Comparison of ENCODE assay signal across 8 cellular contexts in the genomic region with DNA sequence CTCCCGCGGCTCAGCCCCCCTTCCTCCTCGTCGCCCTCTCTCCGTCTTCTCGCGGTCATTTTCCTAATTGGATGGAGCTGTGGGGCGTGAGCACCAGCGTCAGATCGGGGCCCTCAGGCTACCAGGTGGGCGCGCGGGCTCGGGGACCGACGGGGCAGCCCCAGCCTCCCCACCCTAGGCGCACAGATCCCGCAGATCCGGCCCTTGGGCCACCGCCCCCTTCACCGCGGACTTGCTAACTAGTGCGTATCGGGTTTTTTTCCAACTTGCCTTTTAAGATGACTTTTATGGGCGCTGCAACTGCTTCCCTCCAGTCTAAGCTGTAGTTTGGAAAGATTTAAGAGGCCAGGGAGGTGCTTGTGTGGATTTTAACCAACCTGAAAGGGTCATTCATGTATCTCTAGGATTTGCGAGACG. TPM values are rescaled to one million over a fixed set of nuclear protein-coding genes. Genes with fewer than 3 reads are reported as not detected.
DNase-seq lines count a peak whose midpoint lies in the region; ATAC-seq and TF ChIP-seq lines count a peak whose summit lies in the region.

No MANE protein-coding gene starts in this region.

- peaks cover 30% of the 10 kb centered on the region for H3K4me1 Mint-ChIP-seq in chondrocyte (ENCODE audit: low read depth)

- H2AFZ ChIP-seq in SU-DHL-6 (ENCODE audit: low read depth, low read length, severe bottlenecking), result no peak overlapping the region

- peak; percentile 32 for DNase-seq in NCI-H1436 (lab: John Stamatoyannopoulos, UW)
- no peak for DNase-seq in NCI-H1436 treated with DMSO at 0.1 percent for 48 hours (lab: John Stamatoyannopoulos, UW)
- DNase-seq in chondrocyte (ENCODE audit: low spot score), result no peak
- DNase-seq in left lung, result peak; percentile 58 to 88
- DNase-seq in stimulated activated naive CD4-positive, alpha-beta T cell treated with Interleukin-2 at 50 U/mL for 16 hours (lab: John Stamatoyannopoulos, UW), result peak; percentile 38

- H3K4me2 ChIP-seq in SU-DHL-6 (ENCODE audit: low read depth, low read length, poor library complexity, severe bottlenecking), result peak overlapping the region; percentile 43

- H3K4me3 ChIP-seq in SU-DHL-6 (ENCODE audit: insufficient read depth, low read length, poor library complexity, severe bottlenecking) (peak overlapping the region; percentile 38), left lung (peak overlapping the region; percentile 68 to 71)

- H3K36me3 Mint-ChIP-seq in chondrocyte (ENCODE audit: low read depth), result no peaks in the 10 kb centered on the region

- no peaks in the 10 kb centered on the region for H3K9me3 ChIP-seq in SU-DHL-6 (ENCODE audit: insufficient read depth, low read length)
- H3K9me3 ChIP-seq in left lung, result no peaks in the 10 kb centered on the region

- ATAC-seq in HG03045 (IDR thresholded peaks at IDR 0.05; ENCODE audit: unreplicated experiment) (peak; percentile 38), left lung (peak; percentile 9), HG02571 (IDR thresholded peaks at IDR 0.05; ENCODE audit: unreplicated experiment) (no peak)

- H3K9ac ChIP-seq in SU-DHL-6 (ENCODE audit: low read length), result peak overlapping the region; percentile 60

- H3K36me3 ChIP-seq in SU-DHL-6 (ENCODE audit: low read length), result no peaks in the 10 kb centered on the region
- peaks cover 0 to 8% of the 10 kb centered on the region in 2 donors for H3K36me3 ChIP-seq in left lung

- no peak for TF ChIP-seq CTCF in SU-DHL-6 (IDR thresholded peaks at IDR 0.05; ENCODE audit: insufficient read depth, low read length, poor library complexity, severe bottlenecking)
- no peak for TF ChIP-seq CTCF in chondrocyte (IDR thresholded peaks at IDR 0.05)
- TF ChIP-seq CTCF in left lung (IDR thresholded peaks at IDR 0.05), result no peak

- no peaks in the 10 kb centered on the region for H3K79me2 ChIP-seq in SU-DHL-6 (ENCODE audit: insufficient read depth, low read length)

- 0 out of 2 replicates have a peak, but pooled peaks cover 7% of the 10 kb centered on the region for H3F3A ChIP-seq in SU-DHL-6 (ENCODE audit: insufficient read depth)

- no peaks in the 10 kb centered on the region for H3K27me3 Mint-ChIP-seq in chondrocyte (ENCODE audit: low read depth)

- H3K4me1 ChIP-seq in left lung, result peaks cover 30 to 81% of the 10 kb centered on the region in 2 donors

- no peaks in the 10 kb centered on the region for H3K9me3 Mint-ChIP-seq in chondrocyte (ENCODE audit: low read depth)

- peak overlapping the region; percentile 51 for H3K27ac Mint-ChIP-seq in chondrocyte (ENCODE audit: unreplicated experiment)

- no peak overlapping the region for H3K27ac ChIP-seq in SU-DHL-6 (ENCODE audit: low read depth, low read length)
- H3K27ac ChIP-seq in left lung, result peak overlapping the region; percentile 95 to 96

- no peaks in the 10 kb centered on the region for H3K27me3 ChIP-seq in SU-DHL-6 (ENCODE audit: low read length)
- no peaks in the 10 kb centered on the region for H3K27me3 ChIP-seq in left lung

- H4K20me1 ChIP-seq in SU-DHL-6 (ENCODE audit: low read depth, low read length), result no peaks in the 10 kb centered on the region

- H3K4me3 Mint-ChIP-seq in chondrocyte (ENCODE audit: unreplicated experiment), result peak overlapping the region; percentile 79

- intact Hi-C loops in left lung (cut with DNase I), result no loop called here

- no peaks in the 10 kb centered on the region for H3K9me2 ChIP-seq in SU-DHL-6 (replicated peaks; ENCODE audit: insufficient read depth, low read length)

RNA-seq across cellular contexts. Expression of a gene that starts 1.3 kb away (rescaled TPM):
- total RNA-seq in chondrocyte (6.7 to 14.4 TPM (median 12.9 TPM) in 3 replicates), left lung (10 to 100 TPM; 46.2 to 53.7 TPM)

Comparison
In these comparisons a context has a peak if more than half of its experiments do, and no peak if none do; other contexts are left out.
1. DNase-seq: peak in NCI-H1436 (single experiment), left lung (2 of 2) and stimulated activated naive CD4-positive, alpha-beta T cell treated with Interleukin-2 at 50 U/mL for 16 hours (single experiment); none in NCI-H1436 treated with DMSO at 0.1 percent for 48 hours (single experiment) and chondrocyte (single experiment).